In the genomic region with DNA sequence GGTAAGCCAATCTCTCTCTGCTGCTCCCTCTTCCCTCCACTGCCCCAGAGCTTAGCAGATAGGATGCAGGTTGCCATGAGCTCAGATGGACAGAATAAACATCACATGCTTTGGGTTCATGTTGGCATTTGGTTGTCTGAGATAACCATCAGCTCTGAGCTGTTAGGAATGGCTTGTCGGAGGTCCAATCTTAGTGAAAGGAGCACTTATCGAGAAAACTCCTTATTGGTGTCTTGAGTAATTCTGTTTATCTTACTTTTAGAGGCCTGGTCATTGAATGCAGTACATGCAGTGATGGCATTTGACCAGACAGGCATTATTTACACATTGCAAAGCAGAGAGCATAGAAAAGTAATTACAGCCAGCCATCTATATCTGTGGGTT, we compare ENCODE assay signal across 19 cellular contexts.
"Had no signal": no experiment of that assay in that cellular context is flagged by ENCODE, and none has a peak within 500 bp of the region (broad histone marks: within the 10 kb centered on the region; RNA-seq: fewer than 3 reads in every experiment).

No MANE protein-coding gene starts in this region.

- H3K4me2 ChIP-seq: PC-9 had no signal

- H3K27ac ChIP-seq: cardiac muscle cell, PC-9 had no signal

- H3K27me3 ChIP-seq: cardiac muscle cell had no signal

- H3K36me3 ChIP-seq: cardiac muscle cell had no signal

- FAIRE-seq: astrocyte, K562 had no signal

- DNase-seq: activated CD4-positive, alpha-beta T cell treated with anti-CD3 and anti-CD28 coated beads for 4 hours; activated CD8-positive, alpha-beta memory T cell treated with anti-CD3 and anti-CD28 coated beads, Interleukin-2, amount 50 U/mL, for 4 hours; activated CD8-positive, alpha-beta T cell treated with anti-CD3 and anti-CD28 coated beads for 36 hours; activated T-cell treated with anti-CD3 and anti-CD28 coated beads, Interleukin-2, amount 50 U/mL, for 72 hours; amniotic stem cell; Kasumi-1; NCI-H1105 treated with DMSO at 0.1 percent for 48 hours; NCI-H1436 treated with DMSO at 0.1 percent for 48 hours; NCI-H187; NCI-H2081; NCI-H446; NCI-H524; PC-9; SIG-M5; T-helper 1 cell had no signal

- H3K4me3 ChIP-seq: cardiac muscle cell, K562, PC-9 had no signal

- ATAC-seq: activated CD4-positive, CD25-positive, alpha-beta regulatory T cell treated with anti-CD3 and anti-CD28 coated beads, Interleukin-2, amount 50 U/mL, for 24 hours; activated CD8-positive, alpha-beta T cell treated with anti-CD3 and anti-CD28 coated beads for 36 hours; activated T-cell treated with anti-CD3 and anti-CD28 coated beads, Interleukin-2, amount 50 U/mL, for 72 hours; K562 had no signal

- H2AFZ ChIP-seq: PC-9 had no signal
